5 cellular contexts compared by ENCODE assay signal in genomic region chr2:134476982-134477381, GRCh38.
DNase-seq lines count a peak whose midpoint lies in the region; FAIRE-seq and TF ChIP-seq lines count a peak whose summit lies in the region.
"Not testable (repeated sequence)": the region's sequence is repeated elsewhere in the genome, so short reads cannot be mapped to it uniquely, and the experiment has no call there.

No MANE protein-coding gene starts in this region.

- H3K27ac Mint-ChIP-seq in osteocyte (ENCODE audit: unreplicated experiment); type B pancreatic cell: not testable (repeated sequence)

- not testable (repeated sequence) for H3K27me3 ChIP-seq in bronchial epithelial cell (ENCODE audit: control insufficient read depth, insufficient read depth, low read length)

- not testable (repeated sequence) for H3K36me3 ChIP-seq in bronchial epithelial cell (ENCODE audit: control insufficient read depth, insufficient read depth, low read length)

- not testable (repeated sequence) for H3K36me3 Mint-ChIP-seq in osteocyte (ENCODE audit: unreplicated experiment); type B pancreatic cell

- not testable (repeated sequence) for DNase-seq in bronchial epithelial cell (ENCODE audit: low read depth)
- DNase-seq in cardiac septum (ENCODE audit: low spot score) (peak; percentile 3), islet precursor cell (peak; percentile 17), osteocyte (ENCODE audit: extremely low spot score, unreplicated experiment) (peak; percentile 32), type B pancreatic cell (ENCODE audit: extremely low spot score, unreplicated experiment) (peak; percentile 8)

- FAIRE-seq in bronchial epithelial cell (lab: Jason Lieb, UNC): peak; percentile 94

- intact Hi-C loops in cardiac septum (cut with DNase I): not testable (repeated sequence)

- H3K27me3 Mint-ChIP-seq in osteocyte (ENCODE audit: unreplicated experiment): peaks cover 24% of the 10 kb centered on the region
- H3K27me3 Mint-ChIP-seq in type B pancreatic cell: not testable (repeated sequence)

- H3K4me1 Mint-ChIP-seq in osteocyte (ENCODE audit: unreplicated experiment); type B pancreatic cell (ENCODE audit: unreplicated experiment): not testable (repeated sequence)

- H3K9me3 Mint-ChIP-seq in osteocyte (ENCODE audit: unreplicated experiment); type B pancreatic cell: not testable (repeated sequence)

- TF ChIP-seq CTCF in bronchial epithelial cell (IDR thresholded peaks at IDR 0.05; ENCODE audit: insufficient read depth, low read length, severe bottlenecking); osteocyte (IDR thresholded peaks at IDR 0.05); type B pancreatic cell (conservative IDR thresholded peaks at IDR 0.05): not testable (repeated sequence)

- not testable (repeated sequence) for H3K4me3 Mint-ChIP-seq in osteocyte (ENCODE audit: unreplicated experiment); type B pancreatic cell

- not testable (repeated sequence) for H3K4me3 ChIP-seq in bronchial epithelial cell (ENCODE audit: low read depth, low read length)
